Comparison of ENCODE assay signal across 13 cellular contexts in the genomic region with DNA sequence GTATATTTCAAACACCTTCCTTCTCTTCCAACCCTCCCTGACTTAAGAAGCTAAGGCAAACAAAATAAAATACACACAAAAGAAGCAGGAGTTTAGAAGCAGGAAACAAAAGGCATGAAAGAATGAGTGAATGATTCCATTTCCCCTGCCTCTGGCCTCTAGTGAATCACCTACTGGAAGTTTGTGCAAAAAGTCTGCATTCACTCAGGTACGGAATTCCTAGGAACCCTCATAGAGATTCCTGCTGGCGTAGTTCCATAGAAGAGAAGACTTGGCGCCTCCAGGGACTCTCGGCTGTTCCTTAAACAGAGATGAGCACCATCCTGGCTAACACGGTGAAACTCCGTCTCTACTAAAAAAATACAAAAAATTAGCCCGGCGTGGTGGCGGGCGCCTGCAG.
"Had no signal": no experiment of that assay in that cellular context is flagged by ENCODE, and none has a peak within 500 bp of the region (broad histone marks: within the 10 kb centered on the region; RNA-seq: fewer than 3 reads in every experiment).

No MANE protein-coding gene starts in this region.

- DNase-seq: activated CD8-positive, alpha-beta memory T cell treated with anti-CD3 and anti-CD28 coated beads for 24 hours; activated CD8-positive, alpha-beta memory T cell treated with anti-CD3 and anti-CD28 coated beads, Interleukin-2, amount 50 U/mL, for 4 hours; activated T-cell treated with anti-CD3 and anti-CD28 coated beads, Interleukin-2, amount 50 U/mL, for 24 hours; cerebellar nuclear complex; heart left ventricle; left cardiac atrium; spleen; stimulated activated CD4-positive, alpha-beta T cell treated with anti-CD3 and anti-CD28 coated beads, Interleukin-4, amount 100 ng/mL, for 1 hour; T-helper 9 cell; testis had no signal

- H3K4me3 Mint-ChIP-seq: activated T-cell treated with anti-CD3 and anti-CD28 coated beads, Interleukin-2, amount 50 U/mL, for 24 hours; type B pancreatic cell had no signal

- H3K27ac Mint-ChIP-seq: activated naive CD4-positive, alpha-beta T cell treated with anti-CD3 and anti-CD28 coated beads, Interleukin-2, amount 50 U/mL, for 72 hours; activated T-cell treated with anti-CD3 and anti-CD28 coated beads, Interleukin-2, amount 50 U/mL, for 24 hours; activated T-helper 17 cell treated with anti-CD3 and anti-CD28 coated beads, Interleukin-2, amount 50 U/mL, for 72 hours; type B pancreatic cell had no signal

- H3K9me3 Mint-ChIP-seq: activated naive CD4-positive, alpha-beta T cell treated with anti-CD3 and anti-CD28 coated beads, Interleukin-2, amount 50 U/mL, for 72 hours; activated T-cell treated with anti-CD3 and anti-CD28 coated beads, Interleukin-2, amount 50 U/mL, for 24 hours; activated T-helper 17 cell treated with anti-CD3 and anti-CD28 coated beads, Interleukin-2, amount 50 U/mL, for 72 hours had no signal

- H3K36me3 Mint-ChIP-seq: activated naive CD4-positive, alpha-beta T cell treated with anti-CD3 and anti-CD28 coated beads, Interleukin-2, amount 50 U/mL, for 72 hours; type B pancreatic cell had no signal

- ATAC-seq: activated naive CD4-positive, alpha-beta T cell treated with anti-CD3 and anti-CD28 coated beads, Interleukin-2, amount 50 U/mL, for 72 hours; activated T-helper 17 cell treated with anti-CD3 and anti-CD28 coated beads, Interleukin-2, amount 50 U/mL, for 72 hours; heart left ventricle; left cardiac atrium had no signal

- H3K27me3 Mint-ChIP-seq: activated T-helper 17 cell treated with anti-CD3 and anti-CD28 coated beads, Interleukin-2, amount 50 U/mL, for 72 hours; type B pancreatic cell had no signal
